18 cellular contexts compared by ENCODE assay signal in genomic region chr2:140392824-140393223, GRCh38.
"Had no signal": no experiment of that assay in that cellular context is flagged by ENCODE, and none has a peak within 500 bp of the region (broad histone marks: within the 10 kb centered on the region; RNA-seq: fewer than 3 reads in every experiment).

No MANE protein-coding gene starts in this region.

- H3K4me3 Mint-ChIP-seq: activated naive CD8-positive, alpha-beta T cell; activated T-helper 1 cell treated with anti-CD3 and anti-CD28 coated beads, Interleukin-12 subunit alpha, Interleukin-12 subunit beta, Interleukin-2, Interleukin-4 antibody, amounts not matched to agents 30 ng/mL and 10 ng/mL and 1 ng/mL, durations not matched to agents 14 hours and 24 hours and 36 hours; endodermal cell; natural killer cell treated with Interleukin-12 subunit alpha and Interleukin-12 subunit beta and Interleukin-15 and Interleukin-18, amount 100 ng/mL, for 72 hours; stimulated activated memory B cell treated with anti-CD40 and anti-IgM and Interleukin-4, amounts not matched to agents 10 μg/mL and 1 μg/mL and 100 μg/mL, for 72 hours had no signal

- H3K36me3 Mint-ChIP-seq: activated naive CD8-positive, alpha-beta T cell; natural killer cell treated with Interleukin-12 subunit alpha and Interleukin-12 subunit beta and Interleukin-15 and Interleukin-18, amount 100 ng/mL, for 72 hours; stimulated activated memory B cell treated with anti-CD40 and anti-IgM and Interleukin-4, amounts not matched to agents 10 μg/mL and 1 μg/mL and 100 μg/mL, for 72 hours had no signal

- H3K27ac Mint-ChIP-seq: activated naive CD8-positive, alpha-beta T cell; activated T-helper 1 cell treated with anti-CD3 and anti-CD28 coated beads, Interleukin-12 subunit alpha, Interleukin-12 subunit beta, Interleukin-2, Interleukin-4 antibody, amounts not matched to agents 30 ng/mL and 10 ng/mL and 1 ng/mL, durations not matched to agents 14 hours and 24 hours and 36 hours; endodermal cell; natural killer cell treated with Interleukin-12 subunit alpha and Interleukin-12 subunit beta and Interleukin-15 and Interleukin-18, amount 100 ng/mL, for 72 hours; stimulated activated memory B cell treated with anti-CD40 and anti-IgM and Interleukin-4, amounts not matched to agents 10 μg/mL and 1 μg/mL and 100 μg/mL, for 72 hours had no signal

- DNase-seq: activated CD4-positive, alpha-beta T cell treated with anti-CD3 and anti-CD28 coated beads, Interleukin-2, amount 50 U/mL, for 48 hours; activated T-cell treated with anti-CD3 and anti-CD28 coated beads for 4 hours; amygdala; body of pancreas; central memory CD4-positive, alpha-beta T cell; colonic mucosa; endodermal cell; lower lobe of right lung; pancreas; stimulated activated CD4-positive, alpha-beta T cell treated with anti-CD3 and anti-CD28 coated beads, Interleukin-4, amount 100 ng/mL, for 4 hours; T-helper 2 cell; upper lobe of left lung had no signal

- H3K27me3 Mint-ChIP-seq: activated naive CD8-positive, alpha-beta T cell; natural killer cell treated with Interleukin-12 subunit alpha and Interleukin-12 subunit beta and Interleukin-15 and Interleukin-18, amount 100 ng/mL, for 72 hours; stimulated activated memory B cell treated with anti-CD40 and anti-IgM and Interleukin-4, amounts not matched to agents 10 μg/mL and 1 μg/mL and 100 μg/mL, for 72 hours had no signal

- ATAC-seq: body of pancreas; lower lobe of right lung; natural killer cell treated with Interleukin-12 subunit alpha and Interleukin-12 subunit beta and Interleukin-15 and Interleukin-18, amount 100 ng/mL, for 72 hours; pancreas; sciatic nerve; stimulated activated memory B cell treated with anti-CD40 and anti-IgM and Interleukin-4, amounts not matched to agents 10 μg/mL and 1 μg/mL and 100 μg/mL, for 72 hours had no signal

- H3K4me3 ChIP-seq: body of pancreas, colonic mucosa, lower lobe of right lung, pancreas, thoracic aorta, upper lobe of left lung had no signal

- H3K9me3 Mint-ChIP-seq: activated T-helper 1 cell treated with anti-CD3 and anti-CD28 coated beads, Interleukin-12 subunit alpha, Interleukin-12 subunit beta, Interleukin-2, Interleukin-4 antibody, amounts not matched to agents 30 ng/mL and 10 ng/mL and 1 ng/mL, durations not matched to agents 14 hours and 24 hours and 36 hours; endodermal cell; natural killer cell treated with Interleukin-12 subunit alpha and Interleukin-12 subunit beta and Interleukin-15 and Interleukin-18, amount 100 ng/mL, for 72 hours; stimulated activated memory B cell treated with anti-CD40 and anti-IgM and Interleukin-4, amounts not matched to agents 10 μg/mL and 1 μg/mL and 100 μg/mL, for 72 hours had no signal

- H3K4me1 Mint-ChIP-seq: endodermal cell; stimulated activated memory B cell treated with anti-CD40 and anti-IgM and Interleukin-4, amounts not matched to agents 10 μg/mL and 1 μg/mL and 100 μg/mL, for 72 hours had no signal
